26 cellular contexts compared by ENCODE assay signal in genomic region chr5:76230711-76231285, GRCh38.
DNase-seq lines count a peak whose midpoint lies in the region; ATAC-seq, FAIRE-seq and TF ChIP-seq lines count a peak whose summit lies in the region.
"Had no signal": no experiment of that assay in that cellular context is flagged by ENCODE, and none has a peak within 500 bp of the region (broad histone marks: within the 10 kb centered on the region; RNA-seq: fewer than 3 reads in every experiment).

No MANE protein-coding gene starts in this region.

- no peak for TF ChIP-seq CTCF in epithelial cell of proximal tubule (conservative IDR thresholded peaks at IDR 0.05; ENCODE audit: low read depth, low read length)
- no peak for TF ChIP-seq CTCF in HepG2 (CRISPR knock-in tag; IDR thresholded peaks at IDR 0.05)

- no peak overlapping the region for H3K27ac ChIP-seq in HepG2 (ENCODE audit: extremely low read length, insufficient read depth, low read length)
- H3K27ac ChIP-seq in GM23248 = no peak overlapping the region
- H3K27ac ChIP-seq: 22Rv1, BLaER1, C4-2B had no signal

- H3K4me3 Mint-ChIP-seq in activated CD8-positive, alpha-beta memory T cell treated with anti-CD3 and anti-CD28 coated beads, Interleukin-2, amount 10 ng/mL, durations not matched to agents 7 days and 5 days = no peak overlapping the region
- H3K4me3 Mint-ChIP-seq: B cell; CD4-positive, CD25-positive, alpha-beta regulatory T cell; CD8-positive, alpha-beta T cell had no signal

- H2AFZ ChIP-seq in HepG2 (ENCODE audit: low read length) (no peak overlapping the region), GM23248 (no peak overlapping the region)

- peak; percentile 57 for ATAC-seq in HepG2
- no peak for ATAC-seq in activated CD8-positive, alpha-beta memory T cell treated with anti-CD3 and anti-CD28 coated beads, Interleukin-2, amount 10 ng/mL, durations not matched to agents 7 days and 5 days
- ATAC-seq: CD8-positive, alpha-beta T cell; GM12878 had no signal

- no peaks in the 10 kb centered on the region for H3K4me1 Mint-ChIP-seq in activated CD8-positive, alpha-beta memory T cell treated with anti-CD3 and anti-CD28 coated beads, Interleukin-2, amount 10 ng/mL, durations not matched to agents 7 days and 5 days
- H3K4me1 Mint-ChIP-seq: B cell; CD4-positive, CD25-positive, alpha-beta regulatory T cell had no signal

- H3K36me3 ChIP-seq in HepG2 (replicated peaks in 1 of 2; ENCODE audit: control insufficient read depth in 1 of 2, insufficient read depth in 2 of 2, low read length in 2 of 2) (no peaks in the 10 kb centered on the region), GM23248 (ENCODE audit: low read depth) (no peaks in the 10 kb centered on the region)
- H3K36me3 ChIP-seq: BLaER1, HAP-1 had no signal

- BruUV-seq in HepG2 (replicated peaks; lab: Mats Ljungman, UMichigan) = no TSS peak

- no peak overlapping the region for H3K9ac ChIP-seq in HepG2 (ENCODE audit: insufficient read depth, low read depth, low read length)
- no peak overlapping the region for H3K9ac ChIP-seq in GM23248
- H3K9ac ChIP-seq: BLaER1 had no signal

- H3K9me3 Mint-ChIP-seq in activated CD8-positive, alpha-beta memory T cell treated with anti-CD3 and anti-CD28 coated beads, Interleukin-2, amount 10 ng/mL, durations not matched to agents 7 days and 5 days (ENCODE audit: low read depth) = no peaks in the 10 kb centered on the region
- H3K9me3 Mint-ChIP-seq: CD8-positive, alpha-beta T cell had no signal

- no peak for FAIRE-seq in HepG2 (lab: Jason Lieb, UNC)
- FAIRE-seq: A204.1, D721Med, GM12878, GM19239, H54 had no signal

- DNase-seq in Caki2 (ENCODE audit: low read depth) = peak; percentile 54
- peak; percentile 29 for DNase-seq in epithelial cell of proximal tubule (ENCODE audit: low read depth)
- DNase-seq in kidney tubule cell (ENCODE audit: low spot score) = peak; percentile 42
- peak; percentile 3 for DNase-seq in HepG2 (ENCODE audit: low spot score)
- no peak for DNase-seq in NCI-H2107 (lab: John Stamatoyannopoulos, UW)
- no peak for DNase-seq in activated CD8-positive, alpha-beta memory T cell treated with anti-CD3 and anti-CD28 coated beads, Interleukin-2, amount 10 ng/mL, durations not matched to agents 7 days and 5 days
- DNase-seq in hippocampal formation (lab: John Stamatoyannopoulos, UW) = no peak
- no peak for DNase-seq in GM23248
- DNase-seq: Caco-2; CD4-positive, CD25-positive, alpha-beta regulatory T cell; CD8-positive, alpha-beta T cell; DMS 273 treated with DMSO at 0.1 percent for 48 hours; DMS79; EL; GDM1; GOT3 had no signal

- H3K79me2 ChIP-seq in HepG2 (ENCODE audit: insufficient read depth, low read length) (no peaks in the 10 kb centered on the region), GM23248 (ENCODE audit: insufficient read depth) (no peaks in the 10 kb centered on the region)

- no peak for TF ChIP-seq POLR2A in HepG2 (IDR thresholded peaks at IDR 0.05; ENCODE audit: insufficient read depth in 1 of 2, low read depth in 2 of 2, low read length in 2 of 2)

- CTCF ChIA-PET in HepG2 (lab: Yijun Ruan, JAX; ENCODE audit: low intra/inter-chr PET ratio, low total read pairs) = no interaction called here
- CTCF ChIA-PET in activated CD8-positive, alpha-beta memory T cell treated with anti-CD3 and anti-CD28 coated beads, Interleukin-2, amount 10 ng/mL, durations not matched to agents 7 days and 5 days (lab: Charles Lee) = no interaction called here

- no peaks in the 10 kb centered on the region for H3K27me3 ChIP-seq in HepG2 (ENCODE audit: control insufficient read depth in 1 of 2, insufficient read depth in 2 of 2, low read length in 2 of 2)
- H3K27me3 ChIP-seq in GM23248 (replicated peaks; ENCODE audit: insufficient read depth) = no peaks in the 10 kb centered on the region
- H3K27me3 ChIP-seq: BLaER1 had no signal

- intact Hi-C loops in HepG2 (cut with micrococcal nuclease; ENCODE audit: unreplicated experiment) = no loop called here

- H3K9me2 ChIP-seq in GM23248 (ENCODE audit: insufficient read depth) = no peaks in the 10 kb centered on the region

- H3K4me3 ChIP-seq in epithelial cell of proximal tubule (ENCODE audit: low read depth, low read length) (no peak overlapping the region), HepG2 (replicated peaks in 1 of 3; ENCODE audit: insufficient read depth in 1 of 3, low read depth in 2 of 3, low read length in 3 of 3) (no peak overlapping the region), GM23248 (no peak overlapping the region)
- H3K4me3 ChIP-seq: BLaER1, GM12878, HAP-1 had no signal

- H3K4me1 ChIP-seq in HepG2 (ENCODE audit: insufficient read depth, low read length) (peaks cover 9% of the 10 kb centered on the region; the same call in 1 of the 2 replicates), GM23248 (ENCODE audit: insufficient read depth) (no peaks in the 10 kb centered on the region)
- H3K4me1 ChIP-seq: BLaER1, Caco-2, HAP-1 had no signal

- TF ChIP-seq RAD21 in HepG2 (CRISPR knock-in tag; IDR thresholded peaks at IDR 0.05) = no peak

- no peaks in the 10 kb centered on the region for H3K36me3 Mint-ChIP-seq in activated CD8-positive, alpha-beta memory T cell treated with anti-CD3 and anti-CD28 coated beads, Interleukin-2, amount 10 ng/mL, durations not matched to agents 7 days and 5 days
- H3K36me3 Mint-ChIP-seq: CD4-positive, CD25-positive, alpha-beta regulatory T cell; CD8-positive, alpha-beta T cell had no signal

- in situ Hi-C loops in Caki2 (cut with HindIII; ENCODE audit: low pct_unique_long_range_greater_than_20kb, low sequenced_read_pairs) (no loop called here), HepG2 (cut with HindIII; ENCODE audit: extremely low pct_ligation_motif_present, low pct_unique_long_range_greater_than_20kb) (no loop called here), GM23248 (cut with MboI) (no loop called here)

- H3K4me2 ChIP-seq in HepG2 (ENCODE audit: low read depth, low read length) (no peak overlapping the region), GM23248 (ENCODE audit: unreplicated experiment) (no peak overlapping the region)
- H3K4me2 ChIP-seq: BLaER1 had no signal

- H3K27ac Mint-ChIP-seq in activated CD8-positive, alpha-beta memory T cell treated with anti-CD3 and anti-CD28 coated beads, Interleukin-2, amount 10 ng/mL, durations not matched to agents 7 days and 5 days = no peak overlapping the region
- H3K27ac Mint-ChIP-seq: B cell; CD4-positive, CD25-positive, alpha-beta regulatory T cell; CD8-positive, alpha-beta T cell had no signal

- H4K20me1 ChIP-seq in HepG2 (ENCODE audit: insufficient read depth, low read length) (no peaks in the 10 kb centered on the region), GM23248 (ENCODE audit: insufficient read depth) (no peaks in the 10 kb centered on the region)
- H4K20me1 ChIP-seq: BLaER1 had no signal

- POLR2A ChIA-PET in HepG2 (lab: Yijun Ruan, JAX) = no interaction called here

- H3K27me3 Mint-ChIP-seq in activated CD8-positive, alpha-beta memory T cell treated with anti-CD3 and anti-CD28 coated beads, Interleukin-2, amount 10 ng/mL, durations not matched to agents 7 days and 5 days = peaks cover 9% of the 10 kb centered on the region
- H3K27me3 Mint-ChIP-seq: CD4-positive, CD25-positive, alpha-beta regulatory T cell had no signal

- WGBS in HepG2 (ENCODE audit: low lambda C conversion rate) = 0% methylated on average over 2 of the region's 2 CpGs
- WGBS in GM23248 (ENCODE audit: low coverage in 1 of 2, low lambda C conversion rate in 2 of 2, missing lambda C conversion rate in 2 of 2), 2 experiments = 31 to 38% methylated on average over 2 of the region's 2 CpGs

- TF ChIP-seq EP300 in HepG2 (IDR thresholded peaks at IDR 0.05; ENCODE audit: low read depth in 2 of 2, low read length in 2 of 2) = no peak
- TF ChIP-seq EP300 in HepG2 (CRISPR knock-in tag; IDR thresholded peaks at IDR 0.05; ENCODE audit: borderline replicate concordance) = no peak

- no peaks in the 10 kb centered on the region for H3F3A ChIP-seq in GM23248 (ENCODE audit: insufficient read depth)

- H3K9me3 ChIP-seq in HepG2 (ENCODE audit: low read length) = no peaks in the 10 kb centered on the region
- H3K9me3 ChIP-seq in GM23248 (ENCODE audit: low read depth) = no peaks in the 10 kb centered on the region
- H3K9me3 ChIP-seq: BLaER1, HAP-1 had no signal

TF ChIP-seq in HepG2, 621 proteins besides CTCF, POLR2A, EP300 and RAD21:
- TF ChIP-seq ZNF652 (CRISPR knock-in tag; IDR thresholded peaks at IDR 0.05; ENCODE audit: borderline replicate concordance, low read depth) (peak; percentile 88), DDIT3 (CRISPR knock-in tag; IDR thresholded peaks at IDR 0.05) (no peak)

Comparison
In these comparisons a context has a peak if more than half of its experiments do, and no peak if none do; other contexts are left out.
1. DNase-seq: peak in Caki2 (single experiment), epithelial cell of proximal tubule (single experiment), kidney tubule cell (single experiment) and HepG2 (single experiment); none in NCI-H2107 (single experiment), activated CD8-positive, alpha-beta memory T cell treated with anti-CD3 and anti-CD28 coated beads, Interleukin-2, amount 10 ng/mL, durations not matched to agents 7 days and 5 days (single experiment), hippocampal formation (0 of 2) and GM23248 (single experiment).